In genomic region chr16:15641753-15642556, GRCh38 we compare ENCODE assay signal across 1 cellular context.
TF ChIP-seq lines count a peak whose summit lies in the region.

No MANE protein-coding gene starts in this region.

TF ChIP-seq in GM12878, 131 proteins besides CTCF, POLR2A, EP300 and RAD21:
- 0 out of 2 replicates have a peak, but pooled peaks have one; percentile 20 for TF ChIP-seq TBL1XR1 (IDR thresholded peaks at IDR 0.05; ENCODE audit: low read depth, low read length)
- TF ChIP-seq MXI1 (IDR thresholded peaks at IDR 0.05; ENCODE audit: low read depth, low read length), result 0 out of 2 replicates have a peak, but pooled peaks have one; percentile 16
- no peak for TF ChIP-seq IKZF1 (conservative IDR thresholded peaks at IDR 0.05)
- TF ChIP-seq CUX1 (IDR thresholded peaks at IDR 0.05; ENCODE audit: insufficient replicate concordance, low read depth, low read length), result no peak
- TF ChIP-seq SREBF2 (IDR thresholded peaks at IDR 0.05; ENCODE audit: low read length), result no peak
- peak; percentile 65 for TF ChIP-seq PKNOX1 (IDR thresholded peaks at IDR 0.05)
- 0 out of 2 replicates have a peak, but pooled peaks have one; percentile 8 for TF ChIP-seq MLLT1 (IDR thresholded peaks at IDR 0.05)
- TF ChIP-seq MTA3 (IDR thresholded peaks at IDR 0.05; ENCODE audit: borderline replicate concordance, low read length), result peak; percentile 74; the same call in 1 of the 2 replicates
- no peak for TF ChIP-seq ASH2L (IDR thresholded peaks at IDR 0.05; ENCODE audit: borderline replicate concordance, low read depth)
- 0 out of 2 replicates have a peak, but pooled peaks have one; percentile 37 for TF ChIP-seq RAD51 (IDR thresholded peaks at IDR 0.05)
